23 cellular contexts compared by ENCODE assay signal in genomic region chr2:200356306-200356705, GRCh38. TPM values are rescaled to one million over a fixed set of nuclear protein-coding genes. Genes with fewer than 3 reads are reported as not detected.
DNase-seq lines count a peak whose midpoint lies in the region; ATAC-seq, FAIRE-seq and TF ChIP-seq lines count a peak whose summit lies in the region.
"Had no signal": no experiment of that assay in that cellular context is flagged by ENCODE, and none has a peak within 500 bp of the region (broad histone marks: within the 10 kb centered on the region; RNA-seq: fewer than 3 reads in every experiment).

No MANE protein-coding gene starts in this region.

- POLR2A ChIA-PET in IMR-90 (lab: Charles Lee; ENCODE audit: unreplicated experiment) (no interaction called here), H1 (lab: Charles Lee; ENCODE audit: partially characterized antibody) (interaction anchor here (1.6 kb wide), 1 partner anchor 43 kb away, joined by 3 read pairs; no protein-coding TSS in a partner anchor)

- H3K27ac ChIP-seq in IMR-90 (ENCODE audit: insufficient read depth, low read length) (peak overlapping the region; percentile 80; the same call in 1 of the 2 replicates), H1 (ENCODE audit: low read depth, low read length) (no peak overlapping the region), mesenchymal stem cell (ENCODE audit: low read length, poor library complexity, severe bottlenecking) (peak overlapping the region; percentile 79), mesendoderm (ENCODE audit: low read depth, low read length) (no peak overlapping the region)
- H3K27ac ChIP-seq: BLaER1 treated with 17β-estradiol and CSF1 and Interleukin-3, amounts not matched to agents 10 nM and 100 nM had no signal

- no peak overlapping the region for H2AFZ ChIP-seq in IMR-90 (replicated peaks; ENCODE audit: low read length, poor library complexity)
- no peak overlapping the region for H2AFZ ChIP-seq in H1 (ENCODE audit: low read length)
- H2AFZ ChIP-seq in mesenchymal stem cell (ENCODE audit: low read depth, low read length) = no peak overlapping the region

- no TSS peak for BruUV-seq in IMR-90 (replicated peaks; lab: Mats Ljungman, UMichigan)

- H3K4ac ChIP-seq in IMR-90 (ENCODE audit: low read depth, low read length) (peak overlapping the region; percentile 71; the same call in 1 of the 2 replicates), H1 (replicated peaks; ENCODE audit: insufficient read length, low read depth, low read length) (no peak overlapping the region), mesenchymal stem cell (ENCODE audit: low read depth in 1 of 2, low read length in 2 of 2) (no peak overlapping the region), mesendoderm (ENCODE audit: low read depth, low read length) (no peak overlapping the region)

- H3K56ac ChIP-seq in IMR-90 (ENCODE audit: extremely low read depth, insufficient read depth, low read length) (no peak overlapping the region), H1 (replicated peaks; ENCODE audit: insufficient read length, low read depth, low read length) (no peak overlapping the region), mesendoderm (ENCODE audit: low read length) (no peak overlapping the region)

- peaks cover 12% of the 10 kb centered on the region for H4K20me1 ChIP-seq in IMR-90 (ENCODE audit: insufficient read depth, low read length)
- H4K20me1 ChIP-seq in H1 (replicated peaks in 1 of 2; ENCODE audit: control insufficient read depth in 1 of 2, insufficient read depth in 2 of 2, low read length in 2 of 2) = no peaks in the 10 kb centered on the region

- H3K9ac ChIP-seq in IMR-90 (ENCODE audit: low read depth, low read length) (no peak overlapping the region), H1 (replicated peaks in 1 of 4; ENCODE audit: extremely low read depth in 1 of 4, low read depth in 3 of 4, low read length in 3 of 4) (no peak overlapping the region), mesenchymal stem cell (ENCODE audit: low read length) (no peak overlapping the region), mesendoderm (ENCODE audit: low read length) (no peak overlapping the region)
- H3K9ac ChIP-seq: BLaER1 treated with 17β-estradiol and CSF1 and Interleukin-3, amounts not matched to agents 10 nM and 100 nM had no signal

- H2BK120ac ChIP-seq in IMR-90 (ENCODE audit: low read depth, low read length) (no peak overlapping the region), H1 (replicated peaks; ENCODE audit: low read depth, low read length) (no peak overlapping the region), mesenchymal stem cell (ENCODE audit: low read depth, low read length) (no peak overlapping the region), mesendoderm (ENCODE audit: low read depth, low read length) (no peak overlapping the region)

- no peaks in the 10 kb centered on the region for H3K27me3 ChIP-seq in IMR-90 (ENCODE audit: control insufficient read depth, insufficient read depth, low read length)
- no peaks in the 10 kb centered on the region for H3K27me3 ChIP-seq in H1 (replicated peaks in 1 of 4; ENCODE audit: control insufficient read depth in 3 of 4, extremely low read depth in 1 of 4, insufficient read depth in 3 of 4, low read length in 3 of 4)
- H3K27me3 ChIP-seq in mesenchymal stem cell (ENCODE audit: control insufficient read depth in 1 of 2, insufficient read depth in 1 of 2, low read length in 2 of 2) = no peaks in the 10 kb centered on the region
- no peaks in the 10 kb centered on the region for H3K27me3 ChIP-seq in mesendoderm (ENCODE audit: insufficient read depth, low read length, poor library complexity)
- H3K27me3 ChIP-seq: BLaER1 treated with 17β-estradiol and CSF1 and Interleukin-3, amounts not matched to agents 10 nM and 100 nM; dorsolateral prefrontal cortex had no signal

- H3K79me1 ChIP-seq in IMR-90 (ENCODE audit: low read depth in 1 of 2, low read length in 2 of 2) (peaks cover 30 to 84% of the 10 kb centered on the region in 2 experiments), H1 (ENCODE audit: low read depth, low read length) (peaks cover 3% of the 10 kb centered on the region; the same call in 1 of the 2 replicates), mesenchymal stem cell (replicated peaks; ENCODE audit: low read length, poor library complexity, severe bottlenecking) (peaks cover 9% of the 10 kb centered on the region), mesendoderm (ENCODE audit: low read length) (peaks cover 3% of the 10 kb centered on the region)

- TF ChIP-seq POLR2A in IMR-90 (IDR thresholded peaks at IDR 0.05; ENCODE audit: low read depth, low read length) (no peak), H1 (IDR thresholded peaks at IDR 0.05; ENCODE audit: control extremely low read depth in 1 of 2, low read depth in 2 of 2, low read length in 2 of 2) (no peak)

- no peak overlapping the region for H3K23ac ChIP-seq in IMR-90 (ENCODE audit: low read depth, low read length)
- H3K23ac ChIP-seq in H1 (ENCODE audit: insufficient read length) = no peak overlapping the region
- no peak overlapping the region for H3K23ac ChIP-seq in mesenchymal stem cell (ENCODE audit: low read length in 2 of 2)
- H3K23ac ChIP-seq in mesendoderm (ENCODE audit: low read length) = no peak overlapping the region

- no CpG with 5 or more reads among the region's 1 CpG for WGBS in IMR-90 (ENCODE audit: extremely low coverage in 2 of 2, insufficient read length in 1 of 2), 2 experiments
- 67% methylated on average over 1 of the region's 1 CpG; no CpG with 5 or more reads in 1 of the 2 experiments for WGBS in H1 (ENCODE audit: extremely low coverage in 1 of 2, insufficient coverage in 1 of 2, insufficient read length in 1 of 2, insufficient replicate concordance in 2 of 2, low coverage in 1 of 2, low lambda C conversion rate in 2 of 2, missing lambda C conversion rate in 1 of 2), 2 experiments
- WGBS in mesenchymal stem cell = 100% methylated on average over 1 of the region's 1 CpG
- WGBS in mesendoderm (ENCODE audit: extremely low coverage, insufficient coverage, low lambda C conversion rate) = no CpG with 5 or more reads among the region's 1 CpG

- H2BK20ac ChIP-seq in IMR-90 (ENCODE audit: low read depth, low read length) = no peak overlapping the region
- H2BK20ac ChIP-seq in H1 (ENCODE audit: low read length) = no peak overlapping the region

- peak overlapping the region; percentile 45; the same call in 1 of the 2 replicates for H3K18ac ChIP-seq in IMR-90 (ENCODE audit: low read depth, low read length)
- H3K18ac ChIP-seq in H1 (ENCODE audit: extremely low read depth, low read length) = no peak overlapping the region
- no peak overlapping the region for H3K18ac ChIP-seq in mesenchymal stem cell (ENCODE audit: low read depth in 1 of 2, low read length in 2 of 2)
- H3K18ac ChIP-seq in mesendoderm (ENCODE audit: low read length) = no peak overlapping the region

- no peak for FAIRE-seq in H1 (lab: Jason Lieb, UNC)
- FAIRE-seq: G401.6 had no signal

- H4K91ac ChIP-seq in IMR-90 (ENCODE audit: insufficient read depth, low read depth, low read length) (no peak overlapping the region), H1 (replicated peaks; ENCODE audit: insufficient read length, low read length) (no peak overlapping the region), mesenchymal stem cell (ENCODE audit: low read length) (no peak overlapping the region)

- peak; percentile 53 for DNase-seq in IMR-90
- DNase-seq in H1 (ENCODE audit: low read depth in 1 of 2, low spot score in 2 of 2) = no peak
- no peak for DNase-seq in mesenchymal stem cell
- DNase-seq in superior temporal gyrus (ENCODE audit: extremely low spot score) = peak; percentile 66
- DNase-seq in activated CD8-positive, alpha-beta memory T cell treated with anti-CD3 and anti-CD28 coated beads, Interleukin-2, amount 50 U/mL, for 48 hours = no peak
- no peak for DNase-seq in SKM-1 (lab: John Stamatoyannopoulos, UW; ENCODE audit: unreplicated experiment)
- DNase-seq in mesendoderm = no peak
- DNase-seq: activated gamma-delta T cell; activated naive CD8-positive, alpha-beta T cell treated with anti-CD3 and anti-CD28 coated beads, Interleukin-2, amount 10 ng/mL, durations not matched to agents 7 days and 5 days; activated T-cell treated with anti-CD3 and anti-CD28 coated beads, Interleukin-2, amount 50 U/mL, for 1 hour; dorsolateral prefrontal cortex; foreskin melanocyte; KG1; MM.1S; naive B cell; NCI-H1417 treated with DMSO at 0.1 percent for 48 hours; NCI-H345; occipital lobe; T-helper 2 cell had no signal

- H4K5ac ChIP-seq in IMR-90 (ENCODE audit: low read depth, low read length) (no peak overlapping the region; the same call in 1 of the 2 replicates), H1 (ENCODE audit: insufficient read length, low read depth, low read length) (no peak overlapping the region), mesendoderm (ENCODE audit: low read length) (no peak overlapping the region)

- in situ Hi-C loops in IMR-90 (cut with MboI; ENCODE audit: low sequenced_read_pairs) = no loop called here

- H2BK5ac ChIP-seq in IMR-90 (ENCODE audit: low read depth, low read length, poor library complexity, severe bottlenecking) = peak overlapping the region; percentile 82
- H2BK5ac ChIP-seq in H1 (ENCODE audit: low read depth, low read length) = peak overlapping the region; percentile 49; the same call in 1 of the 2 replicates
- H2BK5ac ChIP-seq in mesenchymal stem cell (ENCODE audit: low read depth, low read length, poor library complexity, severe bottlenecking) = no peak overlapping the region
- no peak overlapping the region for H2BK5ac ChIP-seq in mesendoderm (ENCODE audit: low read length)

- H2BK15ac ChIP-seq in IMR-90 (ENCODE audit: low read depth, low read length) (no peak overlapping the region), H1 (ENCODE audit: low read length) (no peak overlapping the region), mesenchymal stem cell (ENCODE audit: low read depth, poor library complexity, severe bottlenecking) (no peak overlapping the region), mesendoderm (replicated peaks; ENCODE audit: low read depth) (no peak overlapping the region)

- peak overlapping the region; percentile 57; the same call in 1 of the 2 replicates for H3K4me2 ChIP-seq in IMR-90 (ENCODE audit: low read depth, low read length)
- H3K4me2 ChIP-seq in H1 (ENCODE audit: insufficient read depth in 1 of 2, low read depth in 2 of 2, low read length in 2 of 2) = no peak overlapping the region
- no peak overlapping the region for H3K4me2 ChIP-seq in mesenchymal stem cell (ENCODE audit: low read length, poor library complexity, severe bottlenecking)
- no peak overlapping the region for H3K4me2 ChIP-seq in mesendoderm (ENCODE audit: low read length)
- H3K4me2 ChIP-seq: BLaER1 treated with 17β-estradiol and CSF1 and Interleukin-3, amounts not matched to agents 10 nM and 100 nM had no signal

- H4K8ac ChIP-seq in IMR-90 (ENCODE audit: low read depth in 2 of 2, low read length in 2 of 2) (no peak overlapping the region; a peak in 1 of 4 replicates), H1 (ENCODE audit: extremely low read depth, insufficient read depth, low read length) (no peak overlapping the region), mesenchymal stem cell (ENCODE audit: low read length) (no peak overlapping the region), mesendoderm (ENCODE audit: low read depth, low read length) (no peak overlapping the region)

- H2AK9ac ChIP-seq in IMR-90 (replicated peaks; ENCODE audit: low read depth, low read length, poor library complexity) = no peak overlapping the region

- no peaks in the 10 kb centered on the region; the same call in 1 of the 2 replicates for H3K23me2 ChIP-seq in H1 (ENCODE audit: low read depth, low read length)

- H2BK12ac ChIP-seq in H1 (ENCODE audit: low read depth, low read length) = peak overlapping the region; percentile 45; the same call in 1 of the 2 replicates
- no peak overlapping the region for H2BK12ac ChIP-seq in mesenchymal stem cell (ENCODE audit: low read length in 2 of 2)

- TF ChIP-seq CTCF in IMR-90 (conservative IDR thresholded peaks at IDR 0.05; ENCODE audit: low read depth, low read length) (no peak), H1 (IDR thresholded peaks at IDR 0.05; ENCODE audit: control extremely low read depth in 1 of 3, insufficient read depth in 1 of 3, low read depth in 1 of 3, low read length in 3 of 3) (no peak)

- dilution Hi-C loops in IMR-90 (cut with HindIII; ENCODE audit: low sequenced_read_pairs, unreplicated experiment) = no loop called here

- H3K79me2 ChIP-seq in H1 (ENCODE audit: control insufficient read depth in 1 of 2, insufficient read depth in 2 of 2, low read length in 2 of 2) = peaks cover 0 to 96% of the 10 kb centered on the region in 2 experiments; a peak in 2 of 4 replicates
- H3K79me2 ChIP-seq in mesendoderm (ENCODE audit: control insufficient read depth, insufficient read depth, low read length) = peaks cover 65% of the 10 kb centered on the region

- H3K36me3 ChIP-seq in IMR-90 (ENCODE audit: control insufficient read depth, insufficient read depth, low read length) = peaks cover 2% of the 10 kb centered on the region; the same call in 1 of the 2 replicates
- peaks cover 0 to 3% (median 0%) of the 10 kb centered on the region in 4 experiments; a peak in 2 of 8 replicates for H3K36me3 ChIP-seq in H1 (ENCODE audit: control insufficient read depth in 2 of 4, insufficient read depth in 4 of 4, low read length in 3 of 4)
- H3K36me3 ChIP-seq in mesenchymal stem cell (ENCODE audit: control insufficient read depth in 1 of 2, insufficient read depth in 2 of 2, low read depth in 1 of 2, low read length in 2 of 2) = no peaks in the 10 kb centered on the region
- H3K36me3 ChIP-seq in mesendoderm (ENCODE audit: control insufficient read depth, insufficient read depth, low read length) = no peaks in the 10 kb centered on the region

- H3K9me1 ChIP-seq in IMR-90 (ENCODE audit: insufficient read depth, low read length) = peaks cover 14% of the 10 kb centered on the region; the same call in 1 of the 2 replicates

- no peaks in the 10 kb centered on the region for H3K9me3 ChIP-seq in IMR-90 (ENCODE audit: control insufficient read depth, insufficient read depth, low read length)
- no peaks in the 10 kb centered on the region for H3K9me3 ChIP-seq in H1 (ENCODE audit: insufficient read depth in 2 of 2, low read depth in 1 of 2, low read length in 1 of 2)
- no peaks in the 10 kb centered on the region for H3K9me3 ChIP-seq in mesenchymal stem cell (ENCODE audit: control insufficient read depth, low read length)
- H3K9me3 ChIP-seq: BLaER1 treated with 17β-estradiol and CSF1 and Interleukin-3, amounts not matched to agents 10 nM and 100 nM had no signal

- H3K14ac ChIP-seq in IMR-90 (replicated peaks; ENCODE audit: low read depth, low read length) (no peak overlapping the region), H1 (ENCODE audit: insufficient read length) (no peak overlapping the region), mesenchymal stem cell (ENCODE audit: low read length in 2 of 2) (no peak overlapping the region)

- TF ChIP-seq RAD21 in IMR-90 (IDR thresholded peaks at IDR 0.05; ENCODE audit: low read length) (no peak), H1 (IDR thresholded peaks at IDR 0.05 in 1 of 2, conservative IDR thresholded peaks at IDR 0.05 in 1 of 2; ENCODE audit: low read depth in 2 of 2, low read length in 2 of 2) (no peak)

- intact Hi-C loops in IMR-90 (cut with micrococcal nuclease) = loop anchor here (5.0 kb wide), 1 partner anchor 379 kb away; no protein-coding TSS in a partner anchor

- H2AK5ac ChIP-seq in IMR-90 (ENCODE audit: low read depth, low read length) = no peak overlapping the region
- H2AK5ac ChIP-seq in H1 (ENCODE audit: low read depth, low read length) = no peak overlapping the region
- no peak overlapping the region for H2AK5ac ChIP-seq in mesenchymal stem cell (ENCODE audit: low read length, severe bottlenecking)
- H2AK5ac ChIP-seq in mesendoderm (ENCODE audit: low read length) = no peak overlapping the region

- no peak for ATAC-seq in IMR-90 (ENCODE audit: low read depth)
- no peak for ATAC-seq in HG03159 (IDR thresholded peaks at IDR 0.05; ENCODE audit: unreplicated experiment)

- H3K4me1 ChIP-seq in IMR-90 (ENCODE audit: control insufficient read depth, insufficient read depth, low read length) = peaks cover 26% of the 10 kb centered on the region
- H3K4me1 ChIP-seq in H1 (replicated peaks in 1 of 4; ENCODE audit: control insufficient read depth in 3 of 4, insufficient read depth in 4 of 4, low read length in 3 of 4) = peaks cover 13 to 44% (median 33%) of the 10 kb centered on the region in 4 experiments; a peak in 4 of 7 replicates
- peaks cover 5% of the 10 kb centered on the region for H3K4me1 ChIP-seq in mesenchymal stem cell (ENCODE audit: control insufficient read depth, insufficient read depth, low read depth, low read length)
- H3K4me1 ChIP-seq in mesendoderm (ENCODE audit: control insufficient read depth, low read depth, low read length) = peaks cover 27% of the 10 kb centered on the region
- H3K4me1 ChIP-seq: BLaER1 treated with 17β-estradiol and CSF1 and Interleukin-3, amounts not matched to agents 10 nM and 100 nM had no signal

- H3K4me3 ChIP-seq in IMR-90 (ENCODE audit: insufficient read depth, low read depth, low read length) (no peak overlapping the region), H1 (ENCODE audit: extremely low read depth in 1 of 4, insufficient read depth in 2 of 4, low read depth in 3 of 4, low read length in 4 of 4) (no peak overlapping the region), mesenchymal stem cell (ENCODE audit: insufficient read depth in 1 of 2, low read depth in 1 of 2, low read length in 2 of 2) (no peak overlapping the region), mesendoderm (ENCODE audit: low read length) (no peak overlapping the region)
- H3K4me3 ChIP-seq: BLaER1 treated with 17β-estradiol and CSF1 and Interleukin-3, amounts not matched to agents 10 nM and 100 nM; dorsolateral prefrontal cortex; skin epidermis had no signal

- CTCF ChIA-PET in IMR-90 (lab: Yijun Ruan, JAX) = no interaction called here
- CTCF ChIA-PET in H1 (lab: Charles Lee; ENCODE audit: partially characterized antibody) = no interaction called here

- TF ChIP-seq EP300 in H1 (IDR thresholded peaks at IDR 0.05; ENCODE audit: borderline replicate concordance in 1 of 2, low read depth in 2 of 2, low read length in 2 of 2) = no peak

RNA-seq across cellular contexts. Expression of gene SPATS2L, which starts 49.8 kb away (rescaled TPM):
- 118 and 145 TPM in 2 replicates for total RNA-seq in IMR-90 (2012; rRNA removed)
- polyA plus RNA-seq in IMR-90 (2012; rRNA removed) = 155 and 175 TPM in 2 replicates
- polyA plus RNA-seq in IMR-90 (2012; cell fraction: cytosol; rRNA removed) = 85.4 and 86.8 TPM in 2 replicates
- 65.5 and 124 TPM in 2 replicates for polyA plus RNA-seq in IMR-90 (2012; cell fraction: nucleus; rRNA removed; ENCODE audit: low replicate concordance)
- total RNA-seq in H1 (2021; fragmentation: NEBNext Ultra II Directional; extraction: Animal tissue kit (Norgen Biotek cat#: 25700)) = 177 and 189 TPM in 2 replicates
- 55.3 and 67.3 TPM in 2 replicates for polyA plus RNA-seq in H1 (2011; rRNA removed)
- polyA plus RNA-seq in H1 (2011; cell fraction: cytosol; rRNA removed) = 93.6 TPM
- polyA plus RNA-seq in H1 (2011; cell fraction: nucleus; rRNA removed) = 196 TPM
- 106 to 126 TPM (median 119 TPM) in 4 replicates for polyA plus RNA-seq in H1 (2012, experiment 1 of 2)
- 30.9 TPM for polyA plus RNA-seq in H1 (2012, experiment 2 of 2)
- polyA plus RNA-seq in H1 (2013, experiment 1 of 2) = 376 TPM
- polyA plus RNA-seq in H1 (2013, experiment 2 of 2) = 381 TPM
- 116 and 136 TPM in 2 replicates for polyA minus RNA-seq in H1 (2011; rRNA and poly(A)+ RNA removed)
- polyA minus RNA-seq in H1 (2011; cell fraction: cytosol; rRNA and poly(A)+ RNA removed) = 78.2 TPM
- 202 TPM for polyA minus RNA-seq in H1 (2011; cell fraction: nucleus; rRNA and poly(A)+ RNA removed)
- polyA plus RNA-seq in mesenchymal stem cell (2013, experiment 1 of 2) = 377 TPM
- polyA plus RNA-seq in mesenchymal stem cell (2013, experiment 2 of 2) = 383 TPM
- 474 TPM for polyA plus RNA-seq in mesendoderm (2013, experiment 1 of 2)
- polyA plus RNA-seq in mesendoderm (2013, experiment 2 of 2) = 470 TPM

Comparison
In these comparisons a context has a peak if more than half of its experiments do, and no peak if none do; other contexts are left out.
1. DNase-seq: peak in IMR-90 (single experiment) and superior temporal gyrus (single experiment); none in H1 (0 of 2), mesenchymal stem cell (single experiment), activated CD8-positive, alpha-beta memory T cell treated with anti-CD3 and anti-CD28 coated beads, Interleukin-2, amount 50 U/mL, for 48 hours (single experiment), SKM-1 (single experiment) and mesendoderm (single experiment).
2. H2BK5ac ChIP-seq: peak in IMR-90 (single experiment) and H1 (single experiment); none in mesenchymal stem cell (single experiment) and mesendoderm (single experiment).
3. H3K27ac ChIP-seq: peak in IMR-90 (single experiment) and mesenchymal stem cell (single experiment); none in H1 (single experiment) and mesendoderm (single experiment).